In the genomic region with DNA sequence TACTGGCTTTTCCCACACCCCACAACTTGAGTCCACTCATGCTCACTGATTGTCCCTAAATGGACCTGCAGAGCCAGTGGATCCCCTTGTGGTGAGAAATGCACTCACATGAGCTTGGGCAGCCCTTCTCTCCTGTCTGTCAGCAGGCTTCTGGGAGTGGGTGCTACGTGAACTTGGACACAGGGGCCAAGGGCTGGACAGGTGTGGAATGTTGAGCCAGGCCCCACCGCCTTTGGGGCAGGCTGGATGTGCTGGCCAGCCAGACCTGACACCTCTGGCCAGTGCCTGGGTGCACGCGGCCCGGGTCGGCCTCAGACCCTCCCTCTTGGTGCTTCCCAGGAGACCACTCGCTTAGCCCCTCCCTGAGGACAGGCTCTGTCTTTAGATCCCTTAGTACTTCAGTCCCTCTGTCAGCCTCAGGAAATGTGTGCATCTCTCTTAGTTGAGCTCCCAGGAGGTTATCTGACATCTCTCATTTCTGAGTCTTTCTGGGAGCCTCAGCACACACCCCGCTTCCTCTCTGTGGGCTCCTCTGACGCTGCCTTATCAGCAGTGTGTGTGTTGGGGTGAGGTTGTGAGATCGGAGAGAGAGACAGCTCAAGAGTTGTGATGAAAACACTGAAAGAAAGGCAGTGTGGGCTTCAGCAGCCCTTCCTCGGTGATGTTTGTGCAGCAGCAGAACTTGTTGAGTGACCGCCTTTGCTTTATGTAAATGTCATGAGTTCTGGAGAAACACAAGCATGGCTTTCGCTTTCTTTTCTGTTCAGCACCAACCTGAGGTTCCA, we compare ENCODE assay signal across 8 cellular contexts.
A peak's percentile ranks its signal among the peaks of the same experiment; 100 is the strongest.
DNase-seq lines count a peak whose midpoint lies in the region; ATAC-seq and TF ChIP-seq lines count a peak whose summit lies in the region.

No MANE protein-coding gene starts in this region.

- ATAC-seq in GM21576 (IDR thresholded peaks at IDR 0.05; ENCODE audit: unreplicated experiment), result peak; percentile 62
- peak; percentile 82 to 84 for ATAC-seq in activated T-cell treated with anti-CD3 and anti-CD28 coated beads, Interleukin-2, amount 50 U/mL, for 4 hours

- peak; percentile 55 for TF ChIP-seq CTCF in GM10266 (IDR thresholded peaks at IDR 0.05; ENCODE audit: control insufficient read depth, insufficient read depth, low read depth, missing control alignments)

- no peaks in the 10 kb centered on the region for H3K9me3 Mint-ChIP-seq in activated T-cell treated with anti-CD3 and anti-CD28 coated beads, Interleukin-2, amount 50 U/mL, for 4 hours
- no peaks in the 10 kb centered on the region for H3K9me3 Mint-ChIP-seq in immature natural killer cell
- H3K9me3 Mint-ChIP-seq in stimulated activated naive CD8-positive, alpha-beta T cell treated with anti-CD3 and anti-CD28 coated beads, Interleukin-15, Interleukin-2, amounts not matched to agents 100 ng/mL and 50 ng/mL, for 24 hours, result no peaks in the 10 kb centered on the region

- H3K27me3 Mint-ChIP-seq in activated T-cell treated with anti-CD3 and anti-CD28 coated beads, Interleukin-2, amount 50 U/mL, for 4 hours (ENCODE audit: low read depth), result no peaks in the 10 kb centered on the region
- peaks cover 4 to 7% (median 5%) of the 10 kb centered on the region in 3 donors for H3K27me3 Mint-ChIP-seq in immature natural killer cell (ENCODE audit: low read depth in 3 of 3)
- no peaks in the 10 kb centered on the region for H3K27me3 Mint-ChIP-seq in stimulated activated naive CD8-positive, alpha-beta T cell treated with anti-CD3 and anti-CD28 coated beads, Interleukin-15, Interleukin-2, amounts not matched to agents 100 ng/mL and 50 ng/mL, for 24 hours

- peak overlapping the region; percentile 95 to 100 (median 99) for H3K27ac Mint-ChIP-seq in immature natural killer cell
- H3K27ac Mint-ChIP-seq in stimulated activated naive CD8-positive, alpha-beta T cell treated with anti-CD3 and anti-CD28 coated beads, Interleukin-15, Interleukin-2, amounts not matched to agents 100 ng/mL and 50 ng/mL, for 24 hours, result peak overlapping the region; percentile 99

- DNase-seq in GM10266 (ENCODE audit: extremely low spot score) (peak; percentile 55), NAMALWA (ENCODE audit: low spot score) (peak; percentile 76), immature natural killer cell (peak; percentile 87 to 92 (median 90)), NCI-H1436 treated with DMSO at 0.1 percent for 48 hours (lab: John Stamatoyannopoulos, UW) (no peak), NCI-H2227 (lab: John Stamatoyannopoulos, UW; ENCODE audit: unreplicated experiment) (no peak)
- DNase-seq in activated T-cell treated with anti-CD3 and anti-CD28 coated beads, Interleukin-2, amount 50 U/mL, for 4 hours, result peak; percentile 52

- peaks cover 60% of the 10 kb centered on the region for H3K4me1 Mint-ChIP-seq in activated T-cell treated with anti-CD3 and anti-CD28 coated beads, Interleukin-2, amount 50 U/mL, for 4 hours (ENCODE audit: low read depth)
- H3K4me1 Mint-ChIP-seq in immature natural killer cell, result peaks cover 71 to 73% of the 10 kb centered on the region in 2 donors
- peaks cover 61% of the 10 kb centered on the region for H3K4me1 Mint-ChIP-seq in stimulated activated naive CD8-positive, alpha-beta T cell treated with anti-CD3 and anti-CD28 coated beads, Interleukin-15, Interleukin-2, amounts not matched to agents 100 ng/mL and 50 ng/mL, for 24 hours (ENCODE audit: low read depth)

- no peaks in the 10 kb centered on the region for H3K36me3 Mint-ChIP-seq in activated T-cell treated with anti-CD3 and anti-CD28 coated beads, Interleukin-2, amount 50 U/mL, for 4 hours (ENCODE audit: insufficient read depth)
- H3K36me3 Mint-ChIP-seq in immature natural killer cell, result no peaks in the 10 kb centered on the region
- no peaks in the 10 kb centered on the region for H3K36me3 Mint-ChIP-seq in stimulated activated naive CD8-positive, alpha-beta T cell treated with anti-CD3 and anti-CD28 coated beads, Interleukin-15, Interleukin-2, amounts not matched to agents 100 ng/mL and 50 ng/mL, for 24 hours (ENCODE audit: low read depth)

- peak overlapping the region; percentile 95 for H3K4me3 Mint-ChIP-seq in activated T-cell treated with anti-CD3 and anti-CD28 coated beads, Interleukin-2, amount 50 U/mL, for 4 hours
- peak overlapping the region; percentile 89 to 97 (median 92) for H3K4me3 Mint-ChIP-seq in immature natural killer cell
- H3K4me3 Mint-ChIP-seq in stimulated activated naive CD8-positive, alpha-beta T cell treated with anti-CD3 and anti-CD28 coated beads, Interleukin-15, Interleukin-2, amounts not matched to agents 100 ng/mL and 50 ng/mL, for 24 hours, result peak overlapping the region; percentile 89

Comparison
In these comparisons a context has a peak if more than half of its experiments do, and no peak if none do; other contexts are left out.
1. DNase-seq: peak in GM10266 (single experiment), NAMALWA (single experiment), activated T-cell treated with anti-CD3 and anti-CD28 coated beads, Interleukin-2, amount 50 U/mL, for 4 hours (single experiment) and immature natural killer cell (3 of 3); none in NCI-H1436 treated with DMSO at 0.1 percent for 48 hours (single experiment) and NCI-H2227 (single experiment).
2. Peak in every context shown above with its lines, with median percentiles within 50 percentile points of each other: H3K4me3 Mint-ChIP-seq.